In genomic region chr2:201697899-201698298, GRCh38 we compare ENCODE assay signal across 1 cellular context.
A peak's percentile ranks its signal among the peaks of the same experiment; 100 is the strongest.
TF ChIP-seq lines count a peak whose summit lies in the region.

No MANE protein-coding gene starts in this region.

TF ChIP-seq in SK-N-SH, 30 proteins besides CTCF, POLR2A, EP300 and RAD21 (continued from another document):
- TF ChIP-seq ZBTB33 (IDR thresholded peaks at IDR 0.05; ENCODE audit: borderline replicate concordance, low read depth) (no peak), NRF1 (IDR thresholded peaks at IDR 0.05; ENCODE audit: low read depth, low read length) (no peak), ELF1 (IDR thresholded peaks at IDR 0.05) (no peak), USF2 (IDR thresholded peaks at IDR 0.05; ENCODE audit: borderline replicate concordance, low read depth, low read length) (no peak), POLR2AphosphoS5 (IDR thresholded peaks at IDR 0.05; ENCODE audit: low read depth, low read length) (peak; percentile 52; the same call in 1 of the 2 replicates), EZH2phosphoT487 (IDR thresholded peaks at IDR 0.05; ENCODE audit: borderline replicate concordance, low read depth) (no peak), FOSL2 (IDR thresholded peaks at IDR 0.05; ENCODE audit: borderline replicate concordance, low read depth) (peak; percentile 90), SMC3 (IDR thresholded peaks at IDR 0.05; ENCODE audit: low read depth, low read length) (no peak), RFX5 (IDR thresholded peaks at IDR 0.05; ENCODE audit: low read length) (no peak), USF1 (IDR thresholded peaks at IDR 0.05; ENCODE audit: borderline replicate concordance, low read depth) (no peak)
TF ChIP-seq in SK-N-SH: peak in this region for 15.
